ENCODE assay signal across 21 cellular contexts in the genomic region with DNA sequence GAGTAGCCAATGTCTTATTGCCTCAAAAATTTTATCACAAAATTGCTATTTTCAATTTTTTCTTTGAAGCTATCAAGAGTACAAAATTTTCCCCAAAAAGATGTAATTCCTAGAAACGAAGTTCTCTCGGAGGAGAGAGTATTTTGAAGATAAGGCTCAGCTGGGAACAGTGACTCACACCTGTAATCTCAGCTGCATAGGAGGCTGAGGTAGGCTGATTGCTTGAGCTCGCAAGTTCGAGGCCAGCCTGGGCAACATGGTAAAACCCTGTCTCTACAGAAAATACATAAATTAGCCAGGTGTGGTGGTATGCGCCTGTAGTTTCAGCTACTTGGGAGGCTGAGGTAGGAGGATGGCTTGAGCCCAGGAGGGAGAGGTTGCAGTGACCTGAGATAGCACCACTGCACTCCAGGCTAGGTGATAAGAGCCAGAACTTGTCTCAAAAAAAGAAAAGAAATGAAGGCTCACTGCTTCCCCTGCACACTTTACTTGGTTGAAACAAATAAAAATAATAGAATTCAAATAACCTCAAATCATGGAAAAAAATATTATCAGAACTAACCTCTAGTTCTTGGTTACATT. TPM values are rescaled to one million over a fixed set of nuclear protein-coding genes. Genes with fewer than 3 reads are reported as not detected.
DNase-seq lines count a peak whose midpoint lies in the region; ATAC-seq, FAIRE-seq and TF ChIP-seq lines count a peak whose summit lies in the region.
"Had no signal": no experiment of that assay in that cellular context is flagged by ENCODE, and none has a peak within 500 bp of the region (broad histone marks: within the 10 kb centered on the region; RNA-seq: fewer than 3 reads in every experiment).

No MANE protein-coding gene starts in this region.

- CTCF ChIA-PET in K562 (lab: Yijun Ruan, JAX; ENCODE audit: low intra/inter-chr PET ratio): no interaction called here

- intact Hi-C loops in K562 (cut with micrococcal nuclease): no loop called here

- H3K27ac ChIP-seq in K562 (ENCODE audit: extremely low read depth, low read depth, low read length): no peak overlapping the region
- H3K27ac ChIP-seq: A549 had no signal

- 0 out of 2 replicates have a peak, but pooled peaks cover 2% of the 10 kb centered on the region for H3K9me3 ChIP-seq in K562 (replicated peaks; ENCODE audit: control insufficient read depth, insufficient read depth, low read depth, low read length)
- H3K9me3 ChIP-seq: A549 had no signal

- H3K9me3 Mint-ChIP-seq in progenitor cell of endocrine pancreas (ENCODE audit: low read depth): peaks cover 9% of the 10 kb centered on the region
- H3K9me3 Mint-ChIP-seq: CD4-positive, alpha-beta T cell had no signal

- H3K4me3 Mint-ChIP-seq in progenitor cell of endocrine pancreas (ENCODE audit: low read depth): no peak overlapping the region
- H3K4me3 Mint-ChIP-seq: CD4-positive, alpha-beta T cell had no signal

- ATAC-seq in K562 (peak; percentile 31), GM19395 (IDR thresholded peaks at IDR 0.05; ENCODE audit: unreplicated experiment) (no peak)
- ATAC-seq: A549, Panc1, SK-N-SH treated with all-trans-retinoic acid at 6 μM for 48 hours had no signal

- H3K79me2 ChIP-seq in K562 (ENCODE audit: control insufficient read depth, insufficient read depth, low read length): peaks cover 70% of the 10 kb centered on the region

- H4K20me1 ChIP-seq in K562 (replicated peaks; ENCODE audit: control insufficient read depth, insufficient read depth, low read length): no peaks in the 10 kb centered on the region

- peak; percentile 48 for FAIRE-seq in GM12891 (lab: Jason Lieb, UNC)
- peak; percentile 75 for FAIRE-seq in K562 (lab: Jason Lieb, UNC)
- FAIRE-seq: A549, H1 had no signal

- no peaks in the 10 kb centered on the region for H3K9me1 ChIP-seq in K562 (ENCODE audit: control insufficient read depth, insufficient read depth, low read length)

- no peak overlapping the region for H2AFZ ChIP-seq in K562 (ENCODE audit: low read depth, low read length)

- peaks cover 21% of the 10 kb centered on the region for H3K36me3 Mint-ChIP-seq in progenitor cell of endocrine pancreas (ENCODE audit: insufficient read depth)

- in situ Hi-C loops in K562 (cut with MboI): no loop called here

- H3K27me3 ChIP-seq in K562 (ENCODE audit: control insufficient read depth in 2 of 2, insufficient read depth in 2 of 2, low read length in 2 of 2): no peaks in the 10 kb centered on the region

- no peak overlapping the region for H3K9ac ChIP-seq in K562 (ENCODE audit: insufficient read depth in 1 of 2, low read depth in 2 of 2, low read length in 2 of 2)

- no peak overlapping the region for H3K4me3 ChIP-seq in K562
- H3K4me3 ChIP-seq: A549 had no signal

- TF ChIP-seq RAD21 in K562 (CRISPR knock-in tag; conservative IDR thresholded peaks at IDR 0.05 in 1 of 2, IDR thresholded peaks at IDR 0.05 in 1 of 2): no peak

- peaks cover 13 to 14% of the 10 kb centered on the region in 2 experiments for H3K4me1 ChIP-seq in K562 (replicated peaks in 1 of 2; ENCODE audit: control insufficient read depth in 2 of 2, insufficient read depth in 2 of 2, low read length in 2 of 2)
- H3K4me1 ChIP-seq: A549, Caco-2 had no signal

- DNase-seq in GM12891 (ENCODE audit: insufficient read length, low spot score) (no peak), NCI-H226 (peak; percentile 33), K562 (ENCODE audit: extremely low read depth in 1 of 4, low spot score in 3 of 4) (peak in 2 of 4 experiments; percentile 25 to 66), progenitor cell of endocrine pancreas (ENCODE audit: low spot score, unreplicated experiment) (no peak), H4 (ENCODE audit: low spot score) (no peak)
- DNase-seq in activated CD4-positive, alpha-beta T cell treated with anti-CD3 and anti-CD28 coated beads, Interleukin-2, amount 50 U/mL, for 1 hour: no peak
- DNase-seq: Caco-2; CD4-positive, alpha-beta T cell; DMS 273 treated with DMSO at 0.1 percent for 48 hours; DMS79 treated with DMSO at 0.1 percent for 48 hours; KBM-7; NCI-H1092; NCI-H1436; NCI-H1930; NCI-H510A; NK-92 treated with Interleukin-12 subunit alpha and Interleukin-12 subunit beta, amount 100 ng/mL, for 24 hours had no signal

- peak; percentile 37; the same call in 1 of the 2 replicates for TF ChIP-seq EP300 in K562 (IDR thresholded peaks at IDR 0.05; ENCODE audit: low read length)

- 16% methylated on average over 5 of the region's 5 CpGs for WGBS in K562 (ENCODE audit: insufficient coverage, low coverage, missing lambda C conversion rate)

- H3K27me3 Mint-ChIP-seq in progenitor cell of endocrine pancreas: no peaks in the 10 kb centered on the region
- H3K27me3 Mint-ChIP-seq: CD4-positive, alpha-beta T cell had no signal

- BruUV-seq in K562 (replicated peaks; lab: Mats Ljungman, UMichigan): no TSS peak

- H3K27ac Mint-ChIP-seq in progenitor cell of endocrine pancreas: peak overlapping the region; percentile 37
- H3K27ac Mint-ChIP-seq: CD4-positive, alpha-beta T cell had no signal

- peaks cover 8% of the 10 kb centered on the region; the same call in 1 of the 3 replicates for H3K36me3 ChIP-seq in K562 (ENCODE audit: control insufficient read depth, insufficient read depth, low read length)

- TF ChIP-seq CTCF in K562 (IDR thresholded peaks at IDR 0.05 in 2 of 3, conservative IDR thresholded peaks at IDR 0.05 in 1 of 3; ENCODE audit: insufficient read depth in 2 of 3, low read depth in 1 of 3, low read length in 3 of 3) (no peak), progenitor cell of endocrine pancreas (IDR thresholded peaks at IDR 0.05; ENCODE audit: unreplicated experiment) (no peak)

- POLR2A ChIA-PET in K562 (lab: Yijun Ruan, JAX): interaction anchor here (0.8 to 1.3 kb wide), 6 partner anchors 9 to 36 kb away, joined by 3 to 4 read pairs (median 3); a partner anchor contains a TSS

- no peaks in the 10 kb centered on the region for H3K4me1 Mint-ChIP-seq in progenitor cell of endocrine pancreas (ENCODE audit: low read depth)

- TF ChIP-seq POLR2A in GM12891 (IDR thresholded peaks at IDR 0.05; ENCODE audit: low read depth, low read length) (no peak), K562 (conservative IDR thresholded peaks at IDR 0.05) (no peak)

- no peak overlapping the region for H3K4me2 ChIP-seq in K562 (ENCODE audit: insufficient read depth, low read length)
- H3K4me2 ChIP-seq: A549 had no signal

TF ChIP-seq in GM12891, 5 proteins besides CTCF, POLR2A, EP300 and RAD21:
- no peak for TF ChIP-seq SPI1 (IDR thresholded peaks at IDR 0.05; ENCODE audit: low read depth, low read length)
- no peak for TF ChIP-seq PAX5 (IDR thresholded peaks at IDR 0.05; ENCODE audit: insufficient read depth, low read length, severe bottlenecking)
- no peak for TF ChIP-seq TAF1 (IDR thresholded peaks at IDR 0.05; ENCODE audit: low read depth, low read length)
- TF ChIP-seq POLR2AphosphoS5 (IDR thresholded peaks at IDR 0.05; ENCODE audit: low read depth, low read length): no peak
- no peak for TF ChIP-seq POU2F2 (IDR thresholded peaks at IDR 0.05; ENCODE audit: low read depth, low read length)

TF ChIP-seq in K562, 482 proteins besides CTCF, POLR2A, EP300 and RAD21 (continues in another document):
- TF ChIP-seq, protein P1, sequence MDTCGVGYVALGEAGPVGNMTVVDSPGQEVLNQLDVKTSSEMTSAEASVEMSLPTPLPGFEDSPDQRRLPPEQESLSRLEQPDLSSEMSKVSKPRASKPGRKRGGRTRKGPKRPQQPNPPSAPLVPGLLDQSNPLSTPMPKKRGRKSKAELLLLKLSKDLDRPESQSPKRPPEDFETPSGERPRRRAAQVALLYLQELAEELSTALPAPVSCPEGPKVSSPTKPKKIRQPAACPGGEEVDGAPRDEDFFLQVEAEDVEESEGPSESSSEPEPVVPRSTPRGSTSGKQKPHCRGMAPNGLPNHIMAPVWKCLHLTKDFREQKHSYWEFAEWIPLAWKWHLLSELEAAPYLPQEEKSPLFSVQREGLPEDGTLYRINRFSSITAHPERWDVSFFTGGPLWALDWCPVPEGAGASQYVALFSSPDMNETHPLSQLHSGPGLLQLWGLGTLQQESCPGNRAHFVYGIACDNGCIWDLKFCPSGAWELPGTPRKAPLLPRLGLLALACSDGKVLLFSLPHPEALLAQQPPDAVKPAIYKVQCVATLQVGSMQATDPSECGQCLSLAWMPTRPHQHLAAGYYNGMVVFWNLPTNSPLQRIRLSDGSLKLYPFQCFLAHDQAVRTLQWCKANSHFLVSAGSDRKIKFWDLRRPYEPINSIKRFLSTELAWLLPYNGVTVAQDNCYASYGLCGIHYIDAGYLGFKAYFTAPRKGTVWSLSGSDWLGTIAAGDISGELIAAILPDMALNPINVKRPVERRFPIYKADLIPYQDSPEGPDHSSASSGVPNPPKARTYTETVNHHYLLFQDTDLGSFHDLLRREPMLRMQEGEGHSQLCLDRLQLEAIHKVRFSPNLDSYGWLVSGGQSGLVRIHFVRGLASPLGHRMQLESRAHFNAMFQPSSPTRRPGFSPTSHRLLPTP (IDR thresholded peaks at IDR 0.05; ENCODE audit: borderline replicate concordance, extremely low read depth, insufficient read length): peak; percentile 57
- TF ChIP-seq SMARCA4 (IDR thresholded peaks at IDR 0.05): peak; percentile 80

RNA-seq across cellular contexts. Expression of a gene that starts 22.2 kb away (rescaled TPM):
- 20.5 TPM for polyA plus RNA-seq in GM12891 (2012; ENCODE audit: low read depth, missing spikeins)
- 60.5 and 255 TPM in 2 replicates for total RNA-seq in K562 (2011; cell fraction: chromatin; rRNA removed; ENCODE audit: low replicate concordance)
- 24.2 and 38.3 TPM in 2 replicates for total RNA-seq in K562 (2011; cell fraction: nucleolus; rRNA removed)
- total RNA-seq in K562 (2011; cell fraction: nucleoplasm; rRNA removed): 89.5 and 141 TPM in 2 replicates
- total RNA-seq in K562 (2014; rRNA removed) (35.5 and 55.5 TPM in 2 replicates), K562 (2014; rRNA removed; fragmentation: Illumina TruSeq; extraction: Trizol) (41.9 and 44.2 TPM in 2 replicates), K562 (2015; rRNA removed; fragmentation: Illumina TruSeq; extraction: Trizol) (36.7 and 37.2 TPM in 2 replicates), K562 (2021) (38.7 and 39.3 TPM in 2 replicates), progenitor cell of endocrine pancreas (130 and 139 TPM in 2 replicates)
- polyA plus RNA-seq in K562 (2011; rRNA removed) (24.6 and 52.8 TPM in 2 replicates), K562 (2014; fragmentation: Illumina TruSeq; extraction: Trizol) (49.3 and 53.5 TPM in 2 replicates), K562 (2014; fragmentation: Nextera tagmentation; extraction: Ambion mirVana) (10 to 100 TPM; 15.8 to 21.3 TPM), K562 (2014; rRNA removed) (40.8 and 42.4 TPM in 2 replicates)
- 28.2 and 28.9 TPM in 2 replicates for polyA plus RNA-seq in K562 (2011; cell fraction: cytosol; rRNA removed)
- 115 and 131 TPM in 2 replicates for polyA plus RNA-seq in K562 (2011; cell fraction: nucleus; rRNA removed)
- polyA plus RNA-seq in K562 (2012): 32.5 and 37.8 TPM in 2 replicates
- 30.2 and 49.0 TPM in 2 replicates for polyA minus RNA-seq in K562 (2011; rRNA and poly(A)+ RNA removed)
- polyA minus RNA-seq in K562 (2011; cell fraction: cytosol; rRNA and poly(A)+ RNA removed): 21.8 and 24.9 TPM in 2 replicates
- 36.6 and 52.9 TPM in 2 replicates for polyA minus RNA-seq in K562 (2011; cell fraction: nucleus; rRNA and poly(A)+ RNA removed)
- total RNA-seq in H4 (2014; rRNA removed; shearing (Covaris generic)): 16.4 and 25.3 TPM in 2 replicates
